ENCODE assay signal across 9 cellular contexts in the genomic region with DNA sequence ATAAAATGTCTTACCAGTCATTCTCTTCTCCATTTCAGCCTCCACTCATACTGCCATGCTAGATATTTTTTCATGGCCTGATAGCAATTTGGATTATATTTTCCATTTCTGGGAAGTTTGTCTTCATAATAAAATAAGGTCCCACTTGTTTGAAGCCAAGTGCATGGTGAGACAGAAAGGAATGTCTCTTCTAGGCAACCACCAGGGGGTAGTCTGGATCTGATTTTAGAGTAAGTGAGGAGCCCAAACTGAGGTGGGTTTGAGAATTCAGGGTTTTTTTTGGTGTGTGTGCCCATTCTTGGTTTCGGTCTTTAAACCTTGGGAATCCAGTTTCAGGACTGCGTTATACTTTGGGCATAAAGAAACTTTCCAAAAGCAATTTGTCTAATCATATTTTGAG.
A peak's percentile ranks its signal among the peaks of the same experiment; 100 is the strongest.
DNase-seq lines count a peak whose midpoint lies in the region; ATAC-seq and TF ChIP-seq lines count a peak whose summit lies in the region.
"Had no signal": no experiment of that assay in that cellular context is flagged by ENCODE, and none has a peak within 500 bp of the region (broad histone marks: within the 10 kb centered on the region; RNA-seq: fewer than 3 reads in every experiment).

No MANE protein-coding gene starts in this region.

- H3K36me3 ChIP-seq in GM23338 (ENCODE audit: insufficient read depth) = no peaks in the 10 kb centered on the region

- H3K4me2 ChIP-seq in GM23338 = no peak overlapping the region

- no peaks in the 10 kb centered on the region for H3K27me3 ChIP-seq in GM23338 (ENCODE audit: insufficient read depth)

- no peak overlapping the region for H3K27ac ChIP-seq in GM23338 (ENCODE audit: low read depth)
- H3K27ac ChIP-seq: parathyroid adenoma had no signal

- H3K4me1 Mint-ChIP-seq in GM23338 (no peaks in the 10 kb centered on the region), chondrocyte (ENCODE audit: low read depth) (no peaks in the 10 kb centered on the region)

- H3K27ac Mint-ChIP-seq in GM23338 (no peak overlapping the region), chondrocyte (ENCODE audit: unreplicated experiment) (no peak overlapping the region)

- no peaks in the 10 kb centered on the region for H3K79me2 ChIP-seq in GM23338 (replicated peaks; ENCODE audit: insufficient read depth)
- H3K79me2 ChIP-seq: parathyroid adenoma had no signal

- H3K27me3 Mint-ChIP-seq in GM23338 (ENCODE audit: insufficient read depth, low read depth, poor library complexity) (no peaks in the 10 kb centered on the region), chondrocyte (ENCODE audit: low read depth) (peaks cover 5% of the 10 kb centered on the region)

- H2AFZ ChIP-seq in GM23338 = no peak overlapping the region
- H2AFZ ChIP-seq: parathyroid adenoma had no signal

- DNase-seq in Ammon's horn (ENCODE audit: low spot score) (peak; percentile 55), GM23338 (ENCODE audit: low spot score) (peak; percentile 89), NCI-H2171 treated with DMSO at 0.1 percent for 48 hours (lab: John Stamatoyannopoulos, UW) (peak; percentile 73), chondrocyte (ENCODE audit: low spot score) (no peak), pons (ENCODE audit: low spot score) (peak; percentile 59), mucosa of gallbladder (ENCODE audit: low spot score) (no peak)
- DNase-seq in effector CD4-positive, alpha-beta T cell = no peak

- no peak overlapping the region for H3K4me3 Mint-ChIP-seq in GM23338
- no peak overlapping the region for H3K4me3 Mint-ChIP-seq in chondrocyte (ENCODE audit: unreplicated experiment)

- H3K9me2 ChIP-seq in GM23338 (ENCODE audit: insufficient read depth) = no peaks in the 10 kb centered on the region

- no peaks in the 10 kb centered on the region for H3K4me1 ChIP-seq in GM23338 (ENCODE audit: insufficient read depth)
- H3K4me1 ChIP-seq: parathyroid adenoma had no signal

- no peaks in the 10 kb centered on the region for H3K36me3 Mint-ChIP-seq in GM23338 (ENCODE audit: low read depth)
- no peaks in the 10 kb centered on the region for H3K36me3 Mint-ChIP-seq in chondrocyte (ENCODE audit: low read depth)

- H3F3A ChIP-seq in GM23338 (replicated peaks; ENCODE audit: low read depth) = no peaks in the 10 kb centered on the region

- H3K9me3 Mint-ChIP-seq in GM23338 = no peaks in the 10 kb centered on the region
- no peaks in the 10 kb centered on the region for H3K9me3 Mint-ChIP-seq in chondrocyte (ENCODE audit: low read depth)

- ATAC-seq in GM23338 (peak; percentile 87), GM21367 (IDR thresholded peaks at IDR 0.05; ENCODE audit: unreplicated experiment) (no peak)

- H3K4me3 ChIP-seq in GM23338 = no peak overlapping the region

- H4K20me1 ChIP-seq in GM23338 (replicated peaks; ENCODE audit: insufficient read depth) = no peaks in the 10 kb centered on the region

- TF ChIP-seq CTCF in GM23338 (conservative IDR thresholded peaks at IDR 0.05; ENCODE audit: low read depth in 2 of 2) (peak; percentile 84 to 85), chondrocyte (IDR thresholded peaks at IDR 0.05) (peak; percentile 74)

TF ChIP-seq in GM23338, 12 proteins besides CTCF, POLR2A, EP300 and RAD21 (continues in another document):
- TF ChIP-seq CREB1 (CRISPR knock-in tag; IDR thresholded peaks at IDR 0.05; ENCODE audit: low read depth) (no peak), POLR2AphosphoS5 (IDR thresholded peaks at IDR 0.05; ENCODE audit: low read depth) (no peak), ETS1 (IDR thresholded peaks at IDR 0.05) (no peak), NANOG (IDR thresholded peaks at IDR 0.05; ENCODE audit: borderline replicate concordance) (no peak), ZNF114 (CRISPR knock-in tag; IDR thresholded peaks at IDR 0.05) (no peak)
- TF ChIP-seq, protein P1, sequence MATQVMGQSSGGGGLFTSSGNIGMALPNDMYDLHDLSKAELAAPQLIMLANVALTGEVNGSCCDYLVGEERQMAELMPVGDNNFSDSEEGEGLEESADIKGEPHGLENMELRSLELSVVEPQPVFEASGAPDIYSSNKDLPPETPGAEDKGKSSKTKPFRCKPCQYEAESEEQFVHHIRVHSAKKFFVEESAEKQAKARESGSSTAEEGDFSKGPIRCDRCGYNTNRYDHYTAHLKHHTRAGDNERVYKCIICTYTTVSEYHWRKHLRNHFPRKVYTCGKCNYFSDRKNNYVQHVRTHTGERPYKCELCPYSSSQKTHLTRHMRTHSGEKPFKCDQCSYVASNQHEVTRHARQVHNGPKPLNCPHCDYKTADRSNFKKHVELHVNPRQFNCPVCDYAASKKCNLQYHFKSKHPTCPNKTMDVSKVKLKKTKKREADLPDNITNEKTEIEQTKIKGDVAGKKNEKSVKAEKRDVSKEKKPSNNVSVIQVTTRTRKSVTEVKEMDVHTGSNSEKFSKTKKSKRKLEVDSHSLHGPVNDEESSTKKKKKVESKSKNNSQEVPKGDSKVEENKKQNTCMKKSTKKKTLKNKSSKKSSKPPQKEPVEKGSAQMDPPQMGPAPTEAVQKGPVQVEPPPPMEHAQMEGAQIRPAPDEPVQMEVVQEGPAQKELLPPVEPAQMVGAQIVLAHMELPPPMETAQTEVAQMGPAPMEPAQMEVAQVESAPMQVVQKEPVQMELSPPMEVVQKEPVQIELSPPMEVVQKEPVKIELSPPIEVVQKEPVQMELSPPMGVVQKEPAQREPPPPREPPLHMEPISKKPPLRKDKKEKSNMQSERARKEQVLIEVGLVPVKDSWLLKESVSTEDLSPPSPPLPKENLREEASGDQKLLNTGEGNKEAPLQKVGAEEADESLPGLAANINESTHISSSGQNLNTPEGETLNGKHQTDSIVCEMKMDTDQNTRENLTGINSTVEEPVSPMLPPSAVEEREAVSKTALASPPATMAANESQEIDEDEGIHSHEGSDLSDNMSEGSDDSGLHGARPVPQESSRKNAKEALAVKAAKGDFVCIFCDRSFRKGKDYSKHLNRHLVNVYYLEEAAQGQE (IDR thresholded peaks at IDR 0.05; ENCODE audit: unreplicated experiment) = no peak

Comparison
In these comparisons a context has a peak if more than half of its experiments do, and no peak if none do; other contexts are left out.
1. DNase-seq: peak in Ammon's horn (single experiment), GM23338 (single experiment), NCI-H2171 treated with DMSO at 0.1 percent for 48 hours (single experiment) and pons (single experiment); none in chondrocyte (single experiment), effector CD4-positive, alpha-beta T cell (single experiment) and mucosa of gallbladder (single experiment).